23 cellular contexts compared by ENCODE assay signal in genomic region chr7:141497391-141497790, GRCh38. TPM values are rescaled to one million over a fixed set of nuclear protein-coding genes. Genes with fewer than 3 reads are reported as not detected.
DNase-seq lines count a peak whose midpoint lies in the region; ATAC-seq and TF ChIP-seq lines count a peak whose summit lies in the region.
"Had no signal": no experiment of that assay in that cellular context is flagged by ENCODE, and none has a peak within 500 bp of the region (broad histone marks: within the 10 kb centered on the region; RNA-seq: fewer than 3 reads in every experiment).

No MANE protein-coding gene starts in this region.

- H3K9me3 ChIP-seq in psoas muscle, result no peaks in the 10 kb centered on the region
- H3K9me3 ChIP-seq in skeletal muscle tissue (ENCODE audit: control insufficient read depth in 3 of 3, low read length in 3 of 3), result no peaks in the 10 kb centered on the region
- H3K9me3 ChIP-seq in WERI-Rb-1 (ENCODE audit: severe bottlenecking), result no peaks in the 10 kb centered on the region
- H3K9me3 ChIP-seq: BE2C, BLaER1 had no signal

- TF ChIP-seq CTCF in psoas muscle (IDR thresholded peaks at IDR 0.05) (no peak), WERI-Rb-1 (IDR thresholded peaks at IDR 0.05; ENCODE audit: low read depth, low read length) (no peak)

- no peak overlapping the region for H3K4me3 ChIP-seq in psoas muscle
- H3K4me3 ChIP-seq in skeletal muscle tissue (ENCODE audit: low read length in 3 of 3), result no peak overlapping the region
- H3K4me3 ChIP-seq in WERI-Rb-1 (ENCODE audit: low read depth, low read length), result no peak overlapping the region
- H3K4me3 ChIP-seq: BLaER1, GM12878 had no signal

- H3K36me3 ChIP-seq in psoas muscle (ENCODE audit: insufficient read depth in 1 of 2, low read depth in 1 of 2), result no peaks in the 10 kb centered on the region
- H3K36me3 ChIP-seq in skeletal muscle tissue (ENCODE audit: control insufficient read depth in 3 of 3, insufficient read depth in 3 of 3, low read length in 3 of 3), result no peaks in the 10 kb centered on the region
- H3K36me3 ChIP-seq in WERI-Rb-1, result no peaks in the 10 kb centered on the region
- H3K36me3 ChIP-seq: BE2C, BLaER1 had no signal

- ATAC-seq in left ventricle myocardium superior (peak; percentile 50), left cardiac atrium (no peak), psoas muscle (peak; percentile 69 to 85 (median 79)), HG02870 (IDR thresholded peaks at IDR 0.05; ENCODE audit: unreplicated experiment) (no peak), HG02840 (IDR thresholded peaks at IDR 0.05; ENCODE audit: low FRiP score, unreplicated experiment) (no peak)
- ATAC-seq: GM12878 had no signal

- H3K9ac ChIP-seq in skeletal muscle tissue (ENCODE audit: low read depth in 1 of 3, low read length in 3 of 3), result no peak overlapping the region
- H3K9ac ChIP-seq: BLaER1 had no signal

- H3K27ac ChIP-seq in psoas muscle (peak overlapping the region; percentile 25), skeletal muscle tissue (ENCODE audit: low read depth, low read length) (peak overlapping the region; percentile 54), WERI-Rb-1 (no peak overlapping the region)
- H3K27ac ChIP-seq: BLaER1 had no signal

- H3K4me1 ChIP-seq in psoas muscle, result peaks cover 20% of the 10 kb centered on the region
- peaks cover 3 to 20% (median 13%) of the 10 kb centered on the region in 3 donors for H3K4me1 ChIP-seq in skeletal muscle tissue (ENCODE audit: control insufficient read depth in 3 of 3, insufficient read depth in 3 of 3, low read length in 3 of 3)
- H3K4me1 ChIP-seq: BE2C, BLaER1 had no signal

- WGBS in psoas muscle, 3 donors, result 39 to 55% (median 39%) methylated on average over 5 of the region's 5 CpGs

- intact Hi-C loops in left ventricle myocardium superior (cut with micrococcal nuclease), result no loop called here
- intact Hi-C loops in left cardiac atrium (cut with DNase I), result no loop called here
- intact Hi-C loops in psoas muscle (cut with DNase I), result no loop called here

- no peak for DNase-seq in left ventricle myocardium superior
- no peak for DNase-seq in left cardiac atrium
- no peak for DNase-seq in psoas muscle
- no peak for DNase-seq in WERI-Rb-1
- DNase-seq: 8988T; ACHN; BE2C; C1 segment of cervical spinal cord; CD4-positive, alpha-beta memory T cell; CD4-positive, CD25-positive, alpha-beta regulatory T cell; CD8-positive, alpha-beta memory T cell; COR-L47; DMS 273 treated with DMSO at 0.1 percent for 48 hours; DMS153; DMS79; DND-41; EL; GDM1 had no signal

- H3K27me3 ChIP-seq in psoas muscle (ENCODE audit: insufficient read depth in 3 of 3, low read length in 2 of 3) (no peaks in the 10 kb centered on the region), skeletal muscle tissue (ENCODE audit: control insufficient read depth in 3 of 3, insufficient read depth in 3 of 3, low read length in 3 of 3) (no peaks in the 10 kb centered on the region), WERI-Rb-1 (ENCODE audit: insufficient read depth, low read depth, severe bottlenecking) (no peaks in the 10 kb centered on the region)
- H3K27me3 ChIP-seq: BE2C, BLaER1 had no signal

RNA-seq across cellular contexts. Expression of gene AGK, which starts 53.8 kb away (rescaled TPM):
- 37.7 TPM for total RNA-seq in left ventricle myocardium superior
- total RNA-seq in left cardiac atrium, result 10 to 100 TPM; 28.9 to 37.8 TPM
- total RNA-seq in psoas muscle, result 10 to 100 TPM in 2 of 4 donors, 1 to 10 TPM in 2; 7.8 to 15.4 (median 9.8) TPM
- polyA plus RNA-seq in psoas muscle, result 10 to 100 TPM in 1 of 3 donors, 1 to 10 TPM in 2; 5.8 to 10.3 (median 7.3) TPM
- 18.8 TPM for total RNA-seq in skeletal muscle tissue

Comparison
In these comparisons a context has a peak if more than half of its experiments do, and no peak if none do; other contexts are left out.
1. ATAC-seq: peak in left ventricle myocardium superior (single experiment) and psoas muscle (4 of 4); none in left cardiac atrium (0 of 2), HG02870 (single experiment) and HG02840 (single experiment).